In genomic region chr20:32165836-32166545, GRCh38 we compare ENCODE assay signal across 18 cellular contexts. TPM values are rescaled to one million over a fixed set of nuclear protein-coding genes. Genes with fewer than 3 reads are reported as not detected.
DNase-seq lines count a peak whose midpoint lies in the region; ATAC-seq and TF ChIP-seq lines count a peak whose summit lies in the region.
"Had no signal": no experiment of that assay in that cellular context is flagged by ENCODE, and none has a peak within 500 bp of the region (broad histone marks: within the 10 kb centered on the region; RNA-seq: fewer than 3 reads in every experiment).

No MANE protein-coding gene starts in this region.

- WGBS in mammary epithelial cell (ENCODE audit: low coverage, missing lambda C conversion rate) = 43% methylated on average over 7 of the region's 8 CpGs
- 32 to 40% (median 39%) methylated on average over 8 of the region's 8 CpGs for WGBS in ovary, 3 donors
- 43 to 75% methylated on average over 1 to 2 of the region's 8 CpGs for WGBS in gastroesophageal sphincter (ENCODE audit: low coverage in 1 of 2), 2 donors

- in situ Hi-C loops in mammary epithelial cell (cut with MboI; ENCODE audit: low sequenced_read_pairs in 2 of 2) = no loop called here

- POLR2A ChIA-PET in OCI-LY7 (lab: Charles Lee) = interaction anchor here (0.6 kb wide), 1 partner anchor 21 kb away, joined by 3 read pairs; no protein-coding TSS in a partner anchor

- no peak for TF ChIP-seq CTCF in OCI-LY7 (conservative IDR thresholded peaks at IDR 0.05; ENCODE audit: low read length)
- no peak for TF ChIP-seq CTCF in mammary epithelial cell (conservative IDR thresholded peaks at IDR 0.05 in 1 of 2, IDR thresholded peaks at IDR 0.05 in 1 of 2; ENCODE audit: extremely low read depth in 1 of 2, insufficient read depth in 1 of 2, low read depth in 1 of 2, low read length in 2 of 2)
- no peak for TF ChIP-seq CTCF in ovary (IDR thresholded peaks at IDR 0.05)
- no peak for TF ChIP-seq CTCF in gastroesophageal sphincter (IDR thresholded peaks at IDR 0.05)

- H3K4me2 ChIP-seq in OCI-LY7 (ENCODE audit: low read length) (no peak overlapping the region), mammary epithelial cell (ENCODE audit: insufficient read depth, low read depth, low read length) (no peak overlapping the region)
- H3K4me2 ChIP-seq: PC-9 had no signal

- H4K20me1 ChIP-seq in OCI-LY7 (ENCODE audit: insufficient read depth, low read length) (no peaks in the 10 kb centered on the region), mammary epithelial cell (ENCODE audit: insufficient read depth, low read length) (no peaks in the 10 kb centered on the region)

- H3K9me3 ChIP-seq in OCI-LY7 (ENCODE audit: low read length) (no peaks in the 10 kb centered on the region), mammary epithelial cell (replicated peaks; ENCODE audit: insufficient read depth, low read length) (no peaks in the 10 kb centered on the region), ovary (no peaks in the 10 kb centered on the region), gastroesophageal sphincter (no peaks in the 10 kb centered on the region)
- H3K9me3 ChIP-seq: neutrophil, thoracic aorta had no signal

- no peak overlapping the region for H3K27ac ChIP-seq in OCI-LY7 (ENCODE audit: low read depth, low read length, poor library complexity, severe bottlenecking)
- H3K27ac ChIP-seq in mammary epithelial cell (ENCODE audit: insufficient read depth, low read depth, low read length) = no peak overlapping the region
- peak overlapping the region; percentile 37 to 73 for H3K27ac ChIP-seq in ovary
- H3K27ac ChIP-seq in gastroesophageal sphincter = no peak overlapping the region
- H3K27ac ChIP-seq: neutrophil, PC-9, thoracic aorta had no signal

- CTCF ChIA-PET in OCI-LY7 (lab: Charles Lee; ENCODE audit: unreplicated experiment) = no interaction called here
- CTCF ChIA-PET in mammary epithelial cell (lab: Charles Lee; ENCODE audit: low non-redundant PET) = no interaction called here

- no peak for TF ChIP-seq EP300 in ovary (IDR thresholded peaks at IDR 0.05)
- no peak for TF ChIP-seq EP300 in gastroesophageal sphincter (IDR thresholded peaks at IDR 0.05)

- peaks cover 52% of the 10 kb centered on the region for H3K36me3 ChIP-seq in OCI-LY7 (ENCODE audit: insufficient read depth, low read length)
- H3K36me3 ChIP-seq in mammary epithelial cell (ENCODE audit: insufficient read depth, low read length) = peaks cover 6% of the 10 kb centered on the region
- H3K36me3 ChIP-seq in ovary = no peaks in the 10 kb centered on the region
- peaks cover 0 to 68% of the 10 kb centered on the region in 2 donors for H3K36me3 ChIP-seq in gastroesophageal sphincter

- DNase-seq in OCI-LY7 (ENCODE audit: low spot score) = no peak
- no peak for DNase-seq in mammary epithelial cell
- DNase-seq in ovary = peak; percentile 54 to 76 (median 66)
- DNase-seq in germinal center (ENCODE audit: low spot score) = no peak
- DNase-seq: activated CD4-positive, CD25-positive, alpha-beta regulatory T cell treated with anti-CD3 and anti-CD28 coated beads, Interleukin-2, amount 50 U/mL, for 72 hours; activated gamma-delta T cell; amygdala; foreskin fibroblast; HFFc6; NCI-H748 treated with DMSO at 0.1 percent for 48 hours; PC-9; stimulated activated CD4-positive, alpha-beta T cell treated with anti-CD3 and anti-CD28 coated beads, Interleukin-4, amount 100 ng/mL, for 1 hour; T1000 had no signal

- H3K9me2 ChIP-seq in OCI-LY7 (ENCODE audit: insufficient read depth, low read length) = no peaks in the 10 kb centered on the region

- H2AFZ ChIP-seq in OCI-LY7 (ENCODE audit: low read length) (no peak overlapping the region), mammary epithelial cell (ENCODE audit: low read depth, low read length) (no peak overlapping the region)
- H2AFZ ChIP-seq: PC-9 had no signal

- dilution Hi-C loops in mammary epithelial cell (cut with HindIII; ENCODE audit: low sequenced_read_pairs) = no loop called here

- TSS peak; percentile 44 for BruUV-seq in OCI-LY7 (replicated peaks; lab: Mats Ljungman, UMichigan)
- TSS peak; percentile 27 for BruUV-seq in mammary epithelial cell (replicated peaks; lab: Mats Ljungman, UMichigan)

- TF ChIP-seq POLR2A in ovary (IDR thresholded peaks at IDR 0.05) = no peak
- no peak for TF ChIP-seq POLR2A in gastroesophageal sphincter (IDR thresholded peaks at IDR 0.05)

- H3K79me2 ChIP-seq in OCI-LY7 (ENCODE audit: insufficient read depth, low read depth, low read length) (no peaks in the 10 kb centered on the region), mammary epithelial cell (ENCODE audit: insufficient read depth, low read length) (no peaks in the 10 kb centered on the region)

- H3K4me3 ChIP-seq in OCI-LY7 (ENCODE audit: low read depth, low read length, poor library complexity, severe bottlenecking) (no peak overlapping the region), mammary epithelial cell (replicated peaks in 1 of 3; ENCODE audit: insufficient read depth in 1 of 3, low read depth in 2 of 3, low read length in 3 of 3) (no peak overlapping the region), ovary (no peak overlapping the region), gastroesophageal sphincter (no peak overlapping the region)
- H3K4me3 ChIP-seq: PC-9, thoracic aorta had no signal

- no peak overlapping the region for H3K9ac ChIP-seq in mammary epithelial cell (ENCODE audit: insufficient read depth, low read length)

- ATAC-seq in gastroesophageal sphincter = no peak
- no peak for ATAC-seq in HG03342 (IDR thresholded peaks at IDR 0.05; ENCODE audit: unreplicated experiment)
- ATAC-seq: SK-N-SH treated with all-trans-retinoic acid at 6 μM for 48 hours had no signal

- intact Hi-C loops in OCI-LY7 (cut with micrococcal nuclease; ENCODE audit: unreplicated experiment) = no loop called here
- intact Hi-C loops in mammary epithelial cell (cut with micrococcal nuclease) = no loop called here
- intact Hi-C loops in ovary (cut with DNase I) = no loop called here

- H3K4me1 ChIP-seq in OCI-LY7 (ENCODE audit: insufficient read depth, low read length, poor library complexity, severe bottlenecking) (no peaks in the 10 kb centered on the region), mammary epithelial cell (ENCODE audit: insufficient read depth, low read length) (no peaks in the 10 kb centered on the region), ovary (ENCODE audit: insufficient read depth) (peaks cover 7% of the 10 kb centered on the region), gastroesophageal sphincter (no peaks in the 10 kb centered on the region)

- H3K27me3 ChIP-seq in mammary epithelial cell (ENCODE audit: insufficient read depth, low read length) (no peaks in the 10 kb centered on the region), ovary (no peaks in the 10 kb centered on the region), gastroesophageal sphincter (no peaks in the 10 kb centered on the region)
- H3K27me3 ChIP-seq: neutrophil had no signal

RNA-seq across cellular contexts. Expression of gene PLAGL2, which starts 41.6 kb away (rescaled TPM):
- 7.4 and 9.8 TPM in 2 replicates for total RNA-seq in OCI-LY7 (2014; rRNA removed; shearing (Covaris generic))
- total RNA-seq in OCI-LY7 (2022) = 40.3 and 42.9 TPM in 2 replicates
- 10 to 100 TPM in 1 of 2 donors, 1 to 10 TPM in 1; 6.3 to 17.2 TPM for total RNA-seq in mammary epithelial cell
- polyA plus RNA-seq in mammary epithelial cell = 3.7 TPM
- 20.9 TPM for polyA minus RNA-seq in mammary epithelial cell
- 10 to 100 TPM in 6 of 7 donors, 1 to 10 TPM in 1; 6.6 to 21.8 (median 15.9) TPM for total RNA-seq in ovary
- 10 to 100 TPM in 1 of 2 donors, 1 to 10 TPM in 1; 5.4 to 11.4 TPM for polyA plus RNA-seq in ovary
- 10 to 100 TPM in 1 of 4 donors, 1 to 10 TPM in 3; 5.8 to 11.0 (median 6.1) TPM for total RNA-seq in gastroesophageal sphincter

RNA-seq across cellular contexts. Expression of gene POFUT1, which starts 41.7 kb away (rescaled TPM):
- total RNA-seq in OCI-LY7 (2014; rRNA removed; shearing (Covaris generic)) = 16.8 and 21.4 TPM in 2 replicates
- total RNA-seq in OCI-LY7 (2022) = 27.8 and 33.1 TPM in 2 replicates
- 10 to 100 TPM; 36.7 to 43.5 TPM for total RNA-seq in mammary epithelial cell
- polyA plus RNA-seq in mammary epithelial cell = 25.0 TPM
- polyA minus RNA-seq in mammary epithelial cell = 35.6 TPM
- total RNA-seq in ovary = 10 to 100 TPM; 18.0 to 47.7 (median 32.3) TPM
- 10 to 100 TPM; 19.2 to 48.4 TPM for polyA plus RNA-seq in ovary
- total RNA-seq in gastroesophageal sphincter = 10 to 100 TPM; 28.8 to 42.4 (median 33.5) TPM

RNA-seq across cellular contexts. Expression of gene TM9SF4, which starts 56.5 kb away (rescaled TPM):
- total RNA-seq in OCI-LY7 (2014; rRNA removed; shearing (Covaris generic)) = 16.6 and 20.8 TPM in 2 replicates
- 38.9 and 40.7 TPM in 2 replicates for total RNA-seq in OCI-LY7 (2022)
- 10 to 100 TPM; 51.5 to 53.3 TPM for total RNA-seq in mammary epithelial cell
- polyA plus RNA-seq in mammary epithelial cell = 58.2 TPM
- 65.7 TPM for polyA minus RNA-seq in mammary epithelial cell
- 10 to 100 TPM; 16.2 to 51.0 (median 37.2) TPM for total RNA-seq in ovary
- 10 to 100 TPM; 25.4 to 50.0 TPM for polyA plus RNA-seq in ovary
- total RNA-seq in gastroesophageal sphincter = 10 to 100 TPM; 20.7 to 32.6 (median 22.9) TPM

Comparison
In these comparisons a context has a peak if more than half of its experiments do, and no peak if none do; other contexts are left out.
1. DNase-seq: peak in ovary (5 of 5); none in OCI-LY7 (single experiment), mammary epithelial cell (single experiment) and germinal center (single experiment).
2. H3K27ac ChIP-seq: peak in ovary (2 of 2); none in OCI-LY7 (single experiment), mammary epithelial cell (single experiment) and gastroesophageal sphincter (0 of 4).